Comparison of ENCODE assay signal across 28 cellular contexts in the genomic region with DNA sequence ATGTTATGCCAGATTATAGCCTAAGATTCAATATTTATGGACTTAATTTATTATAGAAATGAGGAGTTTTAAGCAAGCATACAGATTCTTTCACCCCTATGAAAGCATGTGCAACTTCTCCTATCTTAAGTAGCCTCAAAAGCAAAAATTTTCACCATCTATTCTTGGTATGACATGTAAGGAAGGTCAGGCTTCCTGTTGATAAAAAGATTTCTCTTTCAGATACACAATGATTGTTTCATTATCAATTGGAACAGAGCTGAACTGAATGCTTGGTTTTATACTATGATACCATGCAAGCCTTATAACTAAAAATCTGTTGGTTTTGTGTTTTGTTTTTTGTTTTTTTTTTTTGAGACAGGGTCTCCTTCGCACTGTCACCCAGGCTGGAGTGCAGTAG. TPM values are rescaled to one million over a fixed set of nuclear protein-coding genes. Genes with fewer than 3 reads are reported as not detected.
"Had no signal": no experiment of that assay in that cellular context is flagged by ENCODE, and none has a peak within 500 bp of the region (broad histone marks: within the 10 kb centered on the region; RNA-seq: fewer than 3 reads in every experiment).

No MANE protein-coding gene starts in this region.

- H3K27ac ChIP-seq: breast epithelium, neural progenitor cell, right atrium auricular region, testis, transverse colon had no signal

- H3K9me3 ChIP-seq: breast epithelium, right atrium auricular region, testis, transverse colon had no signal

- H3K27me3 Mint-ChIP-seq: activated B cell treated with CpG ODN at 0.5 μM for 24 hours; naive thymus-derived CD8-positive, alpha-beta T cell had no signal

- H3K4me3 ChIP-seq: breast epithelium, neural progenitor cell, right atrium auricular region, smooth muscle cell, testis, transverse colon had no signal

- DNase-seq: activated B cell treated with CpG ODN at 0.5 μM for 24 hours; activated naive CD4-positive, alpha-beta T cell; activated T-cell treated with anti-CD3 and anti-CD28 coated beads, Interleukin-2, amount 50 U/mL, for 48 hours; central memory CD4-positive, alpha-beta T cell; head of caudate nucleus; hypothalamus; immature natural killer cell; midbrain; naive thymus-derived CD8-positive, alpha-beta T cell; occipital lobe; stimulated activated CD4-positive, alpha-beta T cell treated with anti-CD3 and anti-CD28 coated beads, Interleukin-1b, Interleukin-23, amount 100 ng/mL, for 48 hours; stimulated activated CD4-positive, alpha-beta T cell treated with anti-CD3 and anti-CD28 coated beads, Interleukin-4, amount 100 ng/mL, for 4 hours; stimulated activated CD8-positive, alpha-beta memory T cell treated with anti-CD3 and anti-CD28 coated beads, Interleukin-4, amount 100 ng/mL, for 48 hours; stimulated activated naive CD4-positive, alpha-beta T cell; testis; transverse colon had no signal

- H3K4me1 Mint-ChIP-seq: activated B cell treated with CpG ODN at 0.5 μM for 24 hours, immature natural killer cell, memory B cell had no signal

- H3K36me3 ChIP-seq: breast epithelium, neural progenitor cell, right atrium auricular region, transverse colon had no signal

- H3K4me3 Mint-ChIP-seq: activated B cell treated with CpG ODN at 0.5 μM for 24 hours; immature natural killer cell; memory B cell; naive thymus-derived CD8-positive, alpha-beta T cell; neural progenitor cell had no signal

- H3K27ac Mint-ChIP-seq: activated B cell treated with CpG ODN at 0.5 μM for 24 hours; activated naive CD4-positive, alpha-beta T cell treated with anti-CD3 and anti-CD28 coated beads, Interleukin-2, amount 50 U/mL, for 72 hours; immature natural killer cell; memory B cell; naive thymus-derived CD8-positive, alpha-beta T cell; neural progenitor cell had no signal

- ATAC-seq: naive thymus-derived CD8-positive, alpha-beta T cell; SK-N-SH treated with all-trans-retinoic acid at 6 μM for 48 hours had no signal

- H3K4me1 ChIP-seq: breast epithelium, neural progenitor cell, right atrium auricular region, testis, transverse colon had no signal

- H3K9me3 Mint-ChIP-seq: activated B cell treated with CpG ODN at 0.5 μM for 24 hours; activated naive CD4-positive, alpha-beta T cell treated with anti-CD3 and anti-CD28 coated beads, Interleukin-2, amount 50 U/mL, for 72 hours; immature natural killer cell; memory B cell; naive thymus-derived CD8-positive, alpha-beta T cell had no signal

- H3K27me3 ChIP-seq: breast epithelium, right atrium auricular region, testis, transverse colon had no signal

RNA-seq across cellular contexts. Expression of a gene that starts 3.9 kb away (rescaled TPM):
- total RNA-seq: activated B cell treated with CpG ODN at 0.5 μM for 24 hours; activated naive CD4-positive, alpha-beta T cell treated with anti-CD3 and anti-CD28 coated beads, Interleukin-2, amount 50 U/mL, for 72 hours; endothelial cell of umbilical vein; fibroblast of villous mesenchyme; kidney epithelial cell; occipital lobe; pulmonary artery endothelial cell; smooth muscle cell had no signal
- polyA plus RNA-seq: endothelial cell of umbilical vein; fibroblast of lung; naive thymus-derived CD8-positive, alpha-beta T cell; smooth muscle cell had no signal
